8 cellular contexts compared by ENCODE assay signal in genomic region chr6:45419574-45420082, GRCh38. TPM values are rescaled to one million over a fixed set of nuclear protein-coding genes. Genes with fewer than 3 reads are reported as not detected.
A peak's percentile ranks its signal among the peaks of the same experiment; 100 is the strongest.
DNase-seq lines count a peak whose midpoint lies in the region; ATAC-seq and TF ChIP-seq lines count a peak whose summit lies in the region.

No MANE protein-coding gene starts in this region.

- H3K9ac ChIP-seq in subcutaneous abdominal adipose tissue (ENCODE audit: low read length in 5 of 5) = no peak overlapping the region

- DNase-seq in GM10266 (ENCODE audit: extremely low spot score) (peak; percentile 52), NCI-H510A treated with DMSO at 0.1 percent for 48 hours (lab: John Stamatoyannopoulos, UW) (peak; percentile 40), natural killer cell (peak; percentile 26)
- peak; percentile 71 for DNase-seq in activated CD8-positive, alpha-beta memory T cell treated with anti-CD3 and anti-CD28 coated beads, Interleukin-2, amount 10 ng/mL, durations not matched to agents 7 days and 5 days
- no peak for DNase-seq in NK-92 treated with Interleukin-12 subunit alpha and Interleukin-12 subunit beta, amount 100 ng/mL, for 24 hours (lab: John Stamatoyannopoulos, UW)

- no peak overlapping the region for H3K27ac ChIP-seq in subcutaneous abdominal adipose tissue (ENCODE audit: low read depth, low read length)

- peak overlapping the region in 3 of 5 donors; percentile 27 to 48 (median 33) for H3K4me3 ChIP-seq in subcutaneous abdominal adipose tissue (ENCODE audit: low read depth in 1 of 5, low read length in 5 of 5)

- ATAC-seq in activated CD8-positive, alpha-beta memory T cell treated with anti-CD3 and anti-CD28 coated beads, Interleukin-2, amount 10 ng/mL, durations not matched to agents 7 days and 5 days = peak; percentile 27
- ATAC-seq in esophagus mucosa (peak; percentile 82), natural killer cell (peak; percentile 20 to 28 (median 23)), HG03432 (IDR thresholded peaks at IDR 0.05; ENCODE audit: unreplicated experiment) (no peak)

- H3K4me1 ChIP-seq in subcutaneous abdominal adipose tissue (ENCODE audit: control insufficient read depth in 5 of 5, insufficient read depth in 5 of 5, low read length in 5 of 5) = peaks cover 0 to 46% (median 45%) of the 10 kb centered on the region in 5 donors

- peaks cover 18 to 45% (median 31%) of the 10 kb centered on the region in 5 donors for H3K27me3 ChIP-seq in subcutaneous abdominal adipose tissue (ENCODE audit: control insufficient read depth in 5 of 5, insufficient read depth in 4 of 5, low read length in 5 of 5)

- peak overlapping the region; percentile 82 for H3K27ac Mint-ChIP-seq in activated CD8-positive, alpha-beta memory T cell treated with anti-CD3 and anti-CD28 coated beads, Interleukin-2, amount 10 ng/mL, durations not matched to agents 7 days and 5 days
- H3K27ac Mint-ChIP-seq in natural killer cell = peak overlapping the region in 1 of 2 donors; percentile 45

- peak; percentile 20 for TF ChIP-seq CTCF in GM10266 (IDR thresholded peaks at IDR 0.05; ENCODE audit: control insufficient read depth, insufficient read depth, low read depth, missing control alignments)
- TF ChIP-seq CTCF in natural killer cell (IDR thresholded peaks at IDR 0.05) = no peak

- intact Hi-C loops in natural killer cell (cut with micrococcal nuclease) = loop anchor here (5.0 kb wide), 2 partner anchors 258 to 762 kb away; no protein-coding TSS in a partner anchor

- H3K4me3 Mint-ChIP-seq in activated CD8-positive, alpha-beta memory T cell treated with anti-CD3 and anti-CD28 coated beads, Interleukin-2, amount 10 ng/mL, durations not matched to agents 7 days and 5 days = peak overlapping the region; percentile 95
- peak overlapping the region; percentile 94 for H3K4me3 Mint-ChIP-seq in natural killer cell

- peaks cover 34% of the 10 kb centered on the region for H3K27me3 Mint-ChIP-seq in activated CD8-positive, alpha-beta memory T cell treated with anti-CD3 and anti-CD28 coated beads, Interleukin-2, amount 10 ng/mL, durations not matched to agents 7 days and 5 days
- H3K27me3 Mint-ChIP-seq in natural killer cell (ENCODE audit: low read depth in 2 of 2) = peaks cover 57 to 59% of the 10 kb centered on the region in 2 donors

- no peaks in the 10 kb centered on the region for H3K36me3 Mint-ChIP-seq in activated CD8-positive, alpha-beta memory T cell treated with anti-CD3 and anti-CD28 coated beads, Interleukin-2, amount 10 ng/mL, durations not matched to agents 7 days and 5 days
- no peaks in the 10 kb centered on the region for H3K36me3 Mint-ChIP-seq in natural killer cell

- peaks cover 32% of the 10 kb centered on the region for H3K4me1 Mint-ChIP-seq in activated CD8-positive, alpha-beta memory T cell treated with anti-CD3 and anti-CD28 coated beads, Interleukin-2, amount 10 ng/mL, durations not matched to agents 7 days and 5 days
- peaks cover 21 to 57% of the 10 kb centered on the region in 2 donors for H3K4me1 Mint-ChIP-seq in natural killer cell

- no peaks in the 10 kb centered on the region for H3K9me3 Mint-ChIP-seq in activated CD8-positive, alpha-beta memory T cell treated with anti-CD3 and anti-CD28 coated beads, Interleukin-2, amount 10 ng/mL, durations not matched to agents 7 days and 5 days (ENCODE audit: low read depth)
- no peaks in the 10 kb centered on the region for H3K9me3 Mint-ChIP-seq in natural killer cell

- H3K9me3 ChIP-seq in subcutaneous abdominal adipose tissue (ENCODE audit: control insufficient read depth in 5 of 5, low read length in 5 of 5) = no peaks in the 10 kb centered on the region

- CTCF ChIA-PET in activated CD8-positive, alpha-beta memory T cell treated with anti-CD3 and anti-CD28 coated beads, Interleukin-2, amount 10 ng/mL, durations not matched to agents 7 days and 5 days (lab: Charles Lee) = interaction anchor here (0.9 to 4.1 kb wide), 9 partner anchors 12 to 789 kb away, joined by 3 to 31 read pairs (median 4); partner anchors contain the start of gene SUPT3H

- no peaks in the 10 kb centered on the region for H3K36me3 ChIP-seq in subcutaneous abdominal adipose tissue (ENCODE audit: control insufficient read depth in 5 of 5, insufficient read depth in 5 of 5, low read length in 5 of 5)

RNA-seq across cellular contexts. Expression of gene SUPT3H, which starts 41.9 kb away (rescaled TPM):
- total RNA-seq in activated CD8-positive, alpha-beta memory T cell treated with anti-CD3 and anti-CD28 coated beads, Interleukin-2, amount 10 ng/mL, durations not matched to agents 7 days and 5 days = 10 to 100 TPM in 1 of 2 experiments, 1 to 10 TPM in 1; 8.2 to 11.7 TPM
- total RNA-seq in esophagus mucosa (2.9 TPM), natural killer cell (10 to 100 TPM in 1 of 3 donors, 1 to 10 TPM in 2; 7.3 to 10.9 (median 9.9) TPM)
